ENCODE assay signal across 1 cellular context in genomic region chr7:47669178-47669878, GRCh38.
TF ChIP-seq lines count a peak whose summit lies in the region.

No MANE protein-coding gene starts in this region.

TF ChIP-seq in GM12878, 131 proteins besides CTCF, POLR2A, EP300 and RAD21 (continued from another document):
- TF ChIP-seq PRDM15 (CRISPR knock-in tag; IDR thresholded peaks at IDR 0.05): no peak
- TF ChIP-seq E2F8 (IDR thresholded peaks at IDR 0.05; ENCODE audit: low read depth, partially characterized antibody): no peak
- TF ChIP-seq BACH1 (IDR thresholded peaks at IDR 0.05; ENCODE audit: borderline replicate concordance): peak; percentile 58; the same call in 1 of the 2 replicates
- no peak for TF ChIP-seq NFXL1 (IDR thresholded peaks at IDR 0.05; ENCODE audit: borderline replicate concordance)
- no peak for TF ChIP-seq MYC (IDR thresholded peaks at IDR 0.05; ENCODE audit: insufficient read depth, insufficient read length, insufficient replicate concordance, low read length, severe bottlenecking)
- TF ChIP-seq KAT2A (conservative IDR thresholded peaks at IDR 0.05; ENCODE audit: control insufficient read depth, low read depth, low read length): no peak
- TF ChIP-seq MTA3 (IDR thresholded peaks at IDR 0.05; ENCODE audit: borderline replicate concordance, low read length): peak; percentile 34; the same call in 1 of the 2 replicates
- TF ChIP-seq IKZF2 (IDR thresholded peaks at IDR 0.05): peak; percentile 67 to 71
- no peak for TF ChIP-seq ELK1 (IDR thresholded peaks at IDR 0.05; ENCODE audit: low read depth, low read length)
- TF ChIP-seq SMARCA5 (IDR thresholded peaks at IDR 0.05): no peak
- TF ChIP-seq PAX8 (IDR thresholded peaks at IDR 0.05): no peak
- no peak for TF ChIP-seq EGR1 (IDR thresholded peaks at IDR 0.05; ENCODE audit: borderline replicate concordance in 1 of 2, low read depth in 2 of 2, low read length in 2 of 2)
- TF ChIP-seq NKRF (conservative IDR thresholded peaks at IDR 0.05): no peak
- peak; percentile 51 for TF ChIP-seq IKZF1 (conservative IDR thresholded peaks at IDR 0.05)
- 0 out of 2 replicates have a peak, but pooled peaks have one; percentile 51 for TF ChIP-seq EED (IDR thresholded peaks at IDR 0.05; ENCODE audit: low read depth)
- TF ChIP-seq CBX3 (IDR thresholded peaks at IDR 0.05; ENCODE audit: borderline replicate concordance, low read depth): no peak
- no peak for TF ChIP-seq ZSCAN29 (IDR thresholded peaks at IDR 0.05)
- no peak for TF ChIP-seq ZNF622 (IDR thresholded peaks at IDR 0.05)
- TF ChIP-seq USF1 (IDR thresholded peaks at IDR 0.05; ENCODE audit: borderline replicate concordance, extremely low read length, insufficient read depth, low read depth, low read length): peak; percentile 52
- no peak for TF ChIP-seq SIX5 (IDR thresholded peaks at IDR 0.05; ENCODE audit: low read depth, low read length, severe bottlenecking)
- TF ChIP-seq WRNIP1 (IDR thresholded peaks at IDR 0.05; ENCODE audit: borderline replicate concordance, low read depth, low read length): no peak
- TF ChIP-seq TCF12 (IDR thresholded peaks at IDR 0.05; ENCODE audit: low read depth, low read length): peak; percentile 70; the same call in 1 of the 2 replicates
- no peak for TF ChIP-seq GATAD2B (conservative IDR thresholded peaks at IDR 0.05; ENCODE audit: low read depth)
- no peak for TF ChIP-seq HDGF (IDR thresholded peaks at IDR 0.05)
- no peak for TF ChIP-seq ZNF592 (IDR thresholded peaks at IDR 0.05)
- no peak for TF ChIP-seq RELA (IDR thresholded peaks at IDR 0.05; ENCODE audit: borderline replicate concordance, partially characterized antibody)
- no peak for TF ChIP-seq HSF1 (IDR thresholded peaks at IDR 0.05; ENCODE audit: low read depth, low read length)
- no peak; the same call in 1 of the 2 replicates for TF ChIP-seq JUND (IDR thresholded peaks at IDR 0.05; ENCODE audit: low read depth, low read length)
- TF ChIP-seq BCL3 (IDR thresholded peaks at IDR 0.05; ENCODE audit: borderline replicate concordance, insufficient read depth, low read depth, low read length, poor library complexity, severe bottlenecking): no peak
- TF ChIP-seq CREB1 (IDR thresholded peaks at IDR 0.05; ENCODE audit: low read depth): peak; percentile 74; the same call in 1 of the 2 replicates
- TF ChIP-seq MEF2B (IDR thresholded peaks at IDR 0.05; ENCODE audit: partially characterized antibody, poor library complexity, severe bottlenecking): peak; percentile 34
- peak; percentile 79 for TF ChIP-seq CHD2 (IDR thresholded peaks at IDR 0.05; ENCODE audit: borderline replicate concordance, low read depth, low read length)
- TF ChIP-seq MYB (IDR thresholded peaks at IDR 0.05; ENCODE audit: borderline replicate concordance, low read depth, low read length): no peak
- no peak for TF ChIP-seq ZNF274 (IDR thresholded peaks at IDR 0.05; ENCODE audit: insufficient read depth, insufficient read length)
- no peak for TF ChIP-seq YBX1 (IDR thresholded peaks at IDR 0.05)
- no peak for TF ChIP-seq BRCA1 (IDR thresholded peaks at IDR 0.05; ENCODE audit: low read depth, low read length)
- 0 out of 2 replicates have a peak, but pooled peaks have one; percentile 37 for TF ChIP-seq FOXM1 (IDR thresholded peaks at IDR 0.05; ENCODE audit: low read depth, low read length)
- TF ChIP-seq STAT1 (conservative IDR thresholded peaks at IDR 0.05): no peak
- TF ChIP-seq YY1 (IDR thresholded peaks at IDR 0.05; ENCODE audit: low read depth, low read length): 0 out of 2 replicates have a peak, but pooled peaks have one; percentile 33
- no peak for TF ChIP-seq TBL1XR1 (IDR thresholded peaks at IDR 0.05; ENCODE audit: low read depth, low read length)
- no peak for TF ChIP-seq PBX3 (IDR thresholded peaks at IDR 0.05; ENCODE audit: insufficient replicate concordance, low read depth, low read length)
- TF ChIP-seq ATF3 (IDR thresholded peaks at IDR 0.05; ENCODE audit: borderline replicate concordance, extremely low read depth, low read depth, low read length): no peak; the same call in 1 of the 2 replicates
